In genomic region chr17:11986939-11987329, GRCh38 we compare ENCODE assay signal across 8 cellular contexts. TPM values are rescaled to one million over a fixed set of nuclear protein-coding genes. Genes with fewer than 3 reads are reported as not detected.
DNase-seq lines count a peak whose midpoint lies in the region; ATAC-seq, FAIRE-seq and TF ChIP-seq lines count a peak whose summit lies in the region.

No MANE protein-coding gene starts in this region.

- no peaks in the 10 kb centered on the region for H3K27me3 ChIP-seq in body of pancreas
- H3K27me3 ChIP-seq in uterus, result no peaks in the 10 kb centered on the region

- no peak overlapping the region for H3K9ac ChIP-seq in kidney (ENCODE audit: low read length in 2 of 2)

- peak; percentile 60 for FAIRE-seq in kidney (lab: Jason Lieb, UNC)

- intact Hi-C loops in body of pancreas (cut with DNase I), result loop anchor here (5.0 kb wide), 1 partner anchor 1110 kb away; no protein-coding TSS in a partner anchor
- intact Hi-C loops in kidney (cut with DNase I), result no loop called here
- intact Hi-C loops in uterus (cut with DNase I; ENCODE audit: low total_unique reads), result no loop called here

- 27 to 34% methylated on average over 5 of the region's 5 CpGs for WGBS in body of pancreas, 2 donors

- H3K27ac ChIP-seq in body of pancreas (no peak overlapping the region), kidney (ENCODE audit: low read depth in 2 of 2, low read length in 2 of 2) (no peak overlapping the region), uterus (peak overlapping the region in 1 of 2 donors; percentile 6)

- no peak for TF ChIP-seq POLR2A in body of pancreas (IDR thresholded peaks at IDR 0.05)
- no peak for TF ChIP-seq POLR2A in uterus (IDR thresholded peaks at IDR 0.05)

- ATAC-seq in body of pancreas (no peak), GM21529 (IDR thresholded peaks at IDR 0.05; ENCODE audit: unreplicated experiment) (no peak), GM18873 (IDR thresholded peaks at IDR 0.05; ENCODE audit: low FRiP score, unreplicated experiment) (no peak)

- TF ChIP-seq CTCF in LNCAP (IDR thresholded peaks at IDR 0.05), result peak; percentile 55
- TF ChIP-seq CTCF in body of pancreas (IDR thresholded peaks at IDR 0.05), result peak in 6 of 7 experiments; percentile 17 to 59 (median 52)
- TF ChIP-seq CTCF in kidney (IDR thresholded peaks at IDR 0.05; ENCODE audit: borderline replicate concordance, extremely low read depth, insufficient read depth), result peak; percentile 45
- peak; percentile 47 to 64 (median 52) for TF ChIP-seq CTCF in uterus (IDR thresholded peaks at IDR 0.05)

- DNase-seq in DMS53 treated with DMSO at 0.1 percent for 48 hours (lab: John Stamatoyannopoulos, UW; ENCODE audit: unreplicated experiment) (peak; percentile 4), body of pancreas (no peak), kidney (no peak), uterus (no peak), COR-L47 (lab: John Stamatoyannopoulos, UW) (no peak)

- H3K36me3 ChIP-seq in body of pancreas (replicated peaks in 1 of 2; ENCODE audit: insufficient read depth in 1 of 2, low read depth in 2 of 2) (peaks cover 0 to 5% of the 10 kb centered on the region in 2 donors), kidney (ENCODE audit: control insufficient read depth in 1 of 2, insufficient read depth in 2 of 2, low read length in 2 of 2) (peaks cover 21 to 22% of the 10 kb centered on the region in 2 donors), uterus (no peaks in the 10 kb centered on the region)

- H3K9me3 ChIP-seq in body of pancreas (no peaks in the 10 kb centered on the region), kidney (ENCODE audit: control insufficient read depth in 1 of 2, low read length in 2 of 2) (no peaks in the 10 kb centered on the region), uterus (no peaks in the 10 kb centered on the region)

- H3K4me3 ChIP-seq in body of pancreas (no peak overlapping the region), kidney (ENCODE audit: low read length in 2 of 2) (no peak overlapping the region), uterus (no peak overlapping the region)

- H3K4me1 ChIP-seq in body of pancreas (no peaks in the 10 kb centered on the region), kidney (ENCODE audit: control insufficient read depth in 1 of 2, insufficient read depth in 1 of 2, low read depth in 1 of 2, low read length in 2 of 2) (no peaks in the 10 kb centered on the region), uterus (no peaks in the 10 kb centered on the region)

RNA-seq across cellular contexts. Expression of gene ZNF18, which starts 10.3 kb away (rescaled TPM):
- 1 to 10 TPM; 4.3 to 7.0 TPM for total RNA-seq in body of pancreas
- total RNA-seq in kidney, result 8.2 TPM
- polyA plus RNA-seq in kidney (ENCODE audit: insufficient read depth, low read depth, low replicate concordance), result 5.1 TPM
- total RNA-seq in uterus, result 10 to 100 TPM in 3 of 4 donors, 1 to 10 TPM in 1; 1.2 to 43.8 (median 16.5) TPM

RNA-seq across cellular contexts. Expression of gene MAP2K4, which starts 33.7 kb away (rescaled TPM):
- total RNA-seq in body of pancreas (10 to 100 TPM; 12.5 to 15.2 TPM), kidney (36.1 TPM), uterus (10 to 100 TPM; 19.4 to 83.9 (median 65.5) TPM)
- 14.2 TPM for polyA plus RNA-seq in kidney (ENCODE audit: insufficient read depth, low read depth, low replicate concordance)
